In the genomic region with DNA sequence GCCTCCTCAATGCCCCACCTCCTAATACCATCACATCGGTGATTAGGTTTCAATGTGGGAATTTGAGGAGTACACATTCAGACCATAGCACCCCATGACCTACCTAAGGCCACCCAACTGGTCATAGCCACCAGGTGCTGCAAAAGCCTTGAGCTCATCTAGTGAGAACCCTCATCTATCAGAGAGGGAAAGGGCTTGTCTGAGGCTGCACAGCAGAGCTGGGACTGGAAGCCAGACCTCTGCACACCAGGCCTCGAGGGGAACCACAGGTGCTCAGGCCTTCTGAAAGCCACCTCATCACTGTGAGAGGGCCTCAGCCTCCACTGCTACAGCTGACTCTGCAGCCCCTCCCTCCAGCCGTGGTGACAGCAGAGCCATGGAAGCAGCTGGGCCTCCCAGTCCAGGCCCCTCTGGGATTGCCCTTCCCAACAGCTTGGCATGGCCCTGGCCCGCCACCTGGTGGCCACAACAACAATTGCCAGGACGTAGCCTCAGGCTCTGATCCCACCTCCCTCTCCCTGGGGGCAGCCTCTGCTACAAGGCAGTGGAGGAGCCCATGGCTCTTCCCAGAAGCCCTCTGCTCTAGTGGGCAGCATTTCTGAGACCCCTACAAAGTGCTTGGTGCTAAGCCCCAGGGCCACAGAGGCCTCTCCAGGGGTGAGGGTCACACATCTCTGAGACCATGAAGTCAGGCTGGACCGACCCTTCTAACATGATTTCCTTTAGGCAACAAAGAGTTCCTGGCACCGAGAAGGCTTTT, we compare ENCODE assay signal across 8 cellular contexts. TPM values are rescaled to one million over a fixed set of nuclear protein-coding genes. Genes with fewer than 3 reads are reported as not detected.
DNase-seq lines count a peak whose midpoint lies in the region; ATAC-seq, FAIRE-seq and TF ChIP-seq lines count a peak whose summit lies in the region.

No MANE protein-coding gene starts in this region.

- CTCF ChIA-PET in mammary epithelial cell (lab: Charles Lee; ENCODE audit: low non-redundant PET), result interaction anchor here (0.6 to 1.2 kb wide), 5 partner anchors 164 to 179 kb away, joined by 3 to 9 read pairs (median 3); no protein-coding TSS in a partner anchor

- 31% methylated on average over 5 of the region's 7 CpGs for WGBS in mammary epithelial cell (ENCODE audit: low coverage, missing lambda C conversion rate)

- H3K36me3 ChIP-seq in BLaER1 treated with 17β-estradiol and CSF1 and Interleukin-3, amounts not matched to agents 10 nM and 100 nM, result no peaks in the 10 kb centered on the region
- no peaks in the 10 kb centered on the region for H3K36me3 ChIP-seq in mammary epithelial cell (ENCODE audit: insufficient read depth, low read length)
- H3K36me3 ChIP-seq in kidney (ENCODE audit: control insufficient read depth in 1 of 2, insufficient read depth in 2 of 2, low read length in 2 of 2), result no peaks in the 10 kb centered on the region

- no peaks in the 10 kb centered on the region for H3K79me2 ChIP-seq in mammary epithelial cell (ENCODE audit: insufficient read depth, low read length)

- TF ChIP-seq CTCF in WI38 (IDR thresholded peaks at IDR 0.05; ENCODE audit: low read depth, low read length) (peak; percentile 86), mammary epithelial cell (conservative IDR thresholded peaks at IDR 0.05 in 1 of 2, IDR thresholded peaks at IDR 0.05 in 1 of 2; ENCODE audit: extremely low read depth in 1 of 2, insufficient read depth in 1 of 2, low read depth in 1 of 2, low read length in 2 of 2) (peak; percentile 73 to 90), kidney (IDR thresholded peaks at IDR 0.05; ENCODE audit: borderline replicate concordance, extremely low read depth, insufficient read depth) (peak; percentile 90)

- intact Hi-C loops in mammary epithelial cell (cut with micrococcal nuclease), result loop anchor here (1.0 to 10.0 kb wide), 3 partner anchors 178 to 541 kb away; a partner anchor contains a TSS
- intact Hi-C loops in kidney (cut with DNase I), result no loop called here

- no peaks in the 10 kb centered on the region for H3K9me3 ChIP-seq in BLaER1 treated with 17β-estradiol and CSF1 and Interleukin-3, amounts not matched to agents 10 nM and 100 nM (replicated peaks in 1 of 11)
- no peaks in the 10 kb centered on the region for H3K9me3 ChIP-seq in mammary epithelial cell (replicated peaks; ENCODE audit: insufficient read depth, low read length)
- H3K9me3 ChIP-seq in kidney (ENCODE audit: control insufficient read depth in 1 of 2, low read length in 2 of 2), result no peaks in the 10 kb centered on the region

- in situ Hi-C loops in mammary epithelial cell (cut with MboI; ENCODE audit: low sequenced_read_pairs in 2 of 2), result loop anchor here (5.0 to 10.0 kb wide), 4 partner anchors 61 to 227 kb away; no protein-coding TSS in a partner anchor

- no peak overlapping the region for H3K27ac ChIP-seq in BLaER1 treated with 17β-estradiol and CSF1 and Interleukin-3, amounts not matched to agents 10 nM and 100 nM
- H3K27ac ChIP-seq in mammary epithelial cell (ENCODE audit: insufficient read depth, low read depth, low read length) (no peak overlapping the region), kidney (ENCODE audit: low read depth in 2 of 2, low read length in 2 of 2) (no peak overlapping the region)

- dilution Hi-C loops in mammary epithelial cell (cut with HindIII; ENCODE audit: low sequenced_read_pairs), result no loop called here

- H4K20me1 ChIP-seq in BLaER1 treated with 17β-estradiol and CSF1 and Interleukin-3, amounts not matched to agents 10 nM and 100 nM, result peaks cover 0 to 10% (median 0%) of the 10 kb centered on the region in 11 experiments; a peak in 2 of 22 replicates
- no peaks in the 10 kb centered on the region for H4K20me1 ChIP-seq in mammary epithelial cell (ENCODE audit: insufficient read depth, low read length)

- no peak overlapping the region for H2AFZ ChIP-seq in mammary epithelial cell (ENCODE audit: low read depth, low read length)

- peak overlapping the region in 9 of 11 experiments; percentile 2 to 38 (median 20); a peak in 12 of 22 replicates for H3K4me2 ChIP-seq in BLaER1 treated with 17β-estradiol and CSF1 and Interleukin-3, amounts not matched to agents 10 nM and 100 nM
- H3K4me2 ChIP-seq in mammary epithelial cell (ENCODE audit: insufficient read depth, low read depth, low read length), result no peak overlapping the region

- H3K4me3 ChIP-seq in BLaER1 treated with 17β-estradiol and CSF1 and Interleukin-3, amounts not matched to agents 10 nM and 100 nM, result no peak overlapping the region
- no peak overlapping the region for H3K4me3 ChIP-seq in WI38 (ENCODE audit: low read depth, low read length)
- H3K4me3 ChIP-seq in mammary epithelial cell (replicated peaks in 1 of 3; ENCODE audit: insufficient read depth in 1 of 3, low read depth in 2 of 3, low read length in 3 of 3), result no peak overlapping the region
- H3K4me3 ChIP-seq in kidney (ENCODE audit: low read length in 2 of 2), result no peak overlapping the region

- ATAC-seq in GM21723 (IDR thresholded peaks at IDR 0.05; ENCODE audit: unreplicated experiment), result peak; percentile 55
- ATAC-seq in GM18909 (IDR thresholded peaks at IDR 0.05; ENCODE audit: poor library complexity, unreplicated experiment), result no peak

- no peaks in the 10 kb centered on the region; a peak in 1 of 22 replicates for H3K27me3 ChIP-seq in BLaER1 treated with 17β-estradiol and CSF1 and Interleukin-3, amounts not matched to agents 10 nM and 100 nM
- H3K27me3 ChIP-seq in mammary epithelial cell (ENCODE audit: insufficient read depth, low read length), result no peaks in the 10 kb centered on the region

- FAIRE-seq in kidney (lab: Jason Lieb, UNC), result no peak

- H3K9ac ChIP-seq in BLaER1 treated with 17β-estradiol and CSF1 and Interleukin-3, amounts not matched to agents 10 nM and 100 nM, result 0 out of 22 replicates have a peak overlapping the region, but pooled peaks of 1 of the 11 experiments have one; percentile 14
- no peak overlapping the region for H3K9ac ChIP-seq in mammary epithelial cell (ENCODE audit: insufficient read depth, low read length)
- H3K9ac ChIP-seq in kidney (ENCODE audit: low read length in 2 of 2), result no peak overlapping the region

- DNase-seq in NCI-H2107 treated with DMSO at 0.1 percent for 48 hours (lab: John Stamatoyannopoulos, UW; ENCODE audit: unreplicated experiment) (peak; percentile 58), mammary epithelial cell (peak; percentile 25), kidney (peak; percentile 90)
- peak; percentile 40 for DNase-seq in stimulated activated CD4-positive, alpha-beta T cell treated with anti-CD3 and anti-CD28 coated beads, Interleukin-2, amount 100 ng/mL, for 4 hours (ENCODE audit: low read depth)

- H3K4me1 ChIP-seq in BLaER1 treated with 17β-estradiol and CSF1 and Interleukin-3, amounts not matched to agents 10 nM and 100 nM, result peaks cover 30 to 52% (median 40%) of the 10 kb centered on the region in 10 experiments
- H3K4me1 ChIP-seq in mammary epithelial cell (ENCODE audit: insufficient read depth, low read length) (peaks cover 14% of the 10 kb centered on the region), kidney (ENCODE audit: control insufficient read depth in 1 of 2, insufficient read depth in 1 of 2, low read depth in 1 of 2, low read length in 2 of 2) (peaks cover 0 to 3% of the 10 kb centered on the region in 2 donors)

- no TSS peak for BruUV-seq in mammary epithelial cell (replicated peaks; lab: Mats Ljungman, UMichigan)

RNA-seq across cellular contexts. Expression of a gene that starts 41.0 kb away (rescaled TPM):
- total RNA-seq in mammary epithelial cell (1 to 10 TPM; 3.3 to 3.4 TPM), kidney (22.5 TPM)
- polyA plus RNA-seq in mammary epithelial cell (1.7 TPM), kidney (ENCODE audit: insufficient read depth, low read depth, low replicate concordance) (2.9 TPM)
- 4.2 TPM for polyA minus RNA-seq in mammary epithelial cell

Comparison
In these comparisons a context has a peak if more than half of its experiments do, and no peak if none do; other contexts are left out.
1. DNase-seq: peak in every context shown above with its lines; median percentile 90 in kidney; 58 in NCI-H2107 treated with DMSO at 0.1 percent for 48 hours; 40 in stimulated activated CD4-positive, alpha-beta T cell treated with anti-CD3 and anti-CD28 coated beads, Interleukin-2, amount 100 ng/mL, for 4 hours; 25 in mammary epithelial cell.